Comparison of ENCODE assay signal across 1 cellular context in genomic region chr1:43707191-43708005, GRCh38.
TF ChIP-seq lines count a peak whose summit lies in the region.

TSS of gene ST3GAL3 (plus strand) at chr1:43707536. CDS start at chr1:43736263, 28,727 bp downstream.

TF ChIP-seq in K562, 482 proteins besides CTCF, POLR2A, EP300 and RAD21 (continued from another document and continues in another):
- TF ChIP-seq CEBPZ (IDR thresholded peaks at IDR 0.05; ENCODE audit: borderline replicate concordance, low read depth, low read length) (no peak), ZNF324 (CRISPR knock-in tag; IDR thresholded peaks at IDR 0.05) (no peak), ZSCAN32 (CRISPR knock-in tag; IDR thresholded peaks at IDR 0.05) (peak; percentile 68; the same call in 1 of the 2 replicates), ESRRB (CRISPR knock-in tag; IDR thresholded peaks at IDR 0.05; ENCODE audit: borderline replicate concordance) (no peak), TSC22D4 (tag; IDR thresholded peaks at IDR 0.05) (no peak), ZNF263 (CRISPR knock-in tag; IDR thresholded peaks at IDR 0.05; ENCODE audit: borderline replicate concordance) (peak; percentile 59; the same call in 1 of the 2 replicates), THAP7 (CRISPR knock-in tag; IDR thresholded peaks at IDR 0.05) (no peak), ZNF57 (CRISPR knock-in tag; IDR thresholded peaks at IDR 0.05) (peak; percentile 52; the same call in 1 of the 2 replicates), MECOM (CRISPR knock-in tag; IDR thresholded peaks at IDR 0.05) (no peak), MCM5 (IDR thresholded peaks at IDR 0.05; ENCODE audit: low read depth) (no peak), CBX3 (IDR thresholded peaks at IDR 0.05; ENCODE audit: borderline replicate concordance in 1 of 2, low read length in 2 of 2) (0 out of 3 replicates have a peak, but pooled peaks of 1 of the 2 experiments have one; percentile 54), ZNF280B (CRISPR knock-in tag; IDR thresholded peaks at IDR 0.05) (no peak), ZNF449 (CRISPR knock-in tag; IDR thresholded peaks at IDR 0.05) (no peak), ZNF445 (CRISPR knock-in tag; IDR thresholded peaks at IDR 0.05; ENCODE audit: low read depth) (no peak), NFXL1 (CRISPR knock-in tag; IDR thresholded peaks at IDR 0.05) (peak; percentile 67; the same call in 1 of the 2 replicates), ZFP1 (CRISPR knock-in tag; IDR thresholded peaks at IDR 0.05) (no peak), FIP1L1 (IDR thresholded peaks at IDR 0.05; ENCODE audit: low read depth, low read length, poor library complexity, severe bottlenecking) (peak; percentile 85), ZNF282 (CRISPR knock-in tag; IDR thresholded peaks at IDR 0.05) (no peak), MIER1 (IDR thresholded peaks at IDR 0.05; ENCODE audit: low read depth) (no peak), THRB (CRISPR knock-in tag; conservative IDR thresholded peaks at IDR 0.05) (no peak), ETV6 (IDR thresholded peaks at IDR 0.05; ENCODE audit: borderline replicate concordance in 1 of 2, low read depth in 2 of 2, low read length in 1 of 2) (no peak), ETV6 (CRISPR knock-in tag; IDR thresholded peaks at IDR 0.05; ENCODE audit: borderline replicate concordance) (no peak), ETS2 (tag; IDR thresholded peaks at IDR 0.05; ENCODE audit: borderline replicate concordance, poor library complexity, severe bottlenecking) (peak; percentile 52), DEAF1 (CRISPR knock-in tag; IDR thresholded peaks at IDR 0.05) (no peak), MLX (CRISPR knock-in tag; conservative IDR thresholded peaks at IDR 0.05) (no peak), ZMIZ1 (IDR thresholded peaks at IDR 0.05; ENCODE audit: low read depth in 2 of 2, low read length in 2 of 2) (0 out of 4 replicates have a peak, but pooled peaks of 1 of the 2 experiments have one; percentile 22), HOMEZ (CRISPR knock-in tag; IDR thresholded peaks at IDR 0.05) (no peak), ZBTB8A (IDR thresholded peaks at IDR 0.05; ENCODE audit: partially characterized antibody) (no peak), ILK (tag; IDR thresholded peaks at IDR 0.05; ENCODE audit: borderline replicate concordance, low read depth) (no peak), LCOR (CRISPR knock-in tag; IDR thresholded peaks at IDR 0.05) (0 out of 2 replicates have a peak, but pooled peaks have one; percentile 65), HES1 (IDR thresholded peaks at IDR 0.05; ENCODE audit: low read depth) (no peak), ZNF785 (CRISPR knock-in tag; IDR thresholded peaks at IDR 0.05) (no peak), KDM1A (IDR thresholded peaks at IDR 0.05) (no peak), ZNF778 (CRISPR knock-in tag; IDR thresholded peaks at IDR 0.05) (no peak), TCF15 (CRISPR knock-in tag; IDR thresholded peaks at IDR 0.05) (no peak), FOXK2 (conservative IDR thresholded peaks at IDR 0.05 in 1 of 2, IDR thresholded peaks at IDR 0.05 in 1 of 2; ENCODE audit: low read depth in 2 of 2) (no peak), NCOR1 (IDR thresholded peaks at IDR 0.05) (0 out of 2 replicates have a peak, but pooled peaks have one; percentile 13), ZNF76 (CRISPR knock-in tag; IDR thresholded peaks at IDR 0.05; ENCODE audit: borderline replicate concordance) (peak; percentile 83), RBBP5 (IDR thresholded peaks at IDR 0.05; ENCODE audit: borderline replicate concordance, insufficient read depth, low read length, poor library complexity, severe bottlenecking) (peak; percentile 99), SIRT6 (IDR thresholded peaks at IDR 0.05; ENCODE audit: low read depth, low read length) (no peak), ZFP30 (CRISPR knock-in tag; IDR thresholded peaks at IDR 0.05; ENCODE audit: borderline replicate concordance) (no peak), ATF4 (CRISPR knock-in tag; IDR thresholded peaks at IDR 0.05) (no peak)
